1 cellular context compared by ENCODE assay signal in genomic region chr7:10973061-10973941, GRCh38.
TF ChIP-seq lines count a peak whose summit lies in the region.

Gene PHF14 (plus strand): TSS chr7:10973872. CDS start chr7:10974324, 452 bp downstream.

TF ChIP-seq in HepG2, 621 proteins besides CTCF, POLR2A, EP300 and RAD21 (continued from another document and continues in another):
- TF ChIP-seq TRIM22 (IDR thresholded peaks at IDR 0.05) (no peak), ZNF724P (CRISPR knock-in tag; IDR thresholded peaks at IDR 0.05; ENCODE audit: borderline replicate concordance) (no peak), ZNF335 (CRISPR knock-in tag; IDR thresholded peaks at IDR 0.05) (peak; percentile 96), TFAP4 (IDR thresholded peaks at IDR 0.05; ENCODE audit: borderline replicate concordance, low read depth) (no peak), AHR (CRISPR knock-in tag; IDR thresholded peaks at IDR 0.05) (0 out of 2 replicates have a peak, but pooled peaks have one; percentile 51), EEA1 (CRISPR knock-in tag; IDR thresholded peaks at IDR 0.05; ENCODE audit: borderline replicate concordance) (no peak), JARID2 (CRISPR knock-in tag; IDR thresholded peaks at IDR 0.05; ENCODE audit: insufficient replicate concordance) (peak; percentile 46), ATM (IDR thresholded peaks at IDR 0.05; ENCODE audit: borderline replicate concordance) (no peak), ZBTB49 (CRISPR knock-in tag; IDR thresholded peaks at IDR 0.05; ENCODE audit: borderline replicate concordance) (no peak), ZNF629 (CRISPR knock-in tag; conservative IDR thresholded peaks at IDR 0.05) (no peak), ZKSCAN5 (CRISPR knock-in tag; IDR thresholded peaks at IDR 0.05) (peak; percentile 92), EZH2 (conservative IDR thresholded peaks at IDR 0.05; ENCODE audit: low read depth, low read length) (no peak), FOXK2 (IDR thresholded peaks at IDR 0.05) (0 out of 2 replicates have a peak, but pooled peaks have one; percentile 47), KDM6A (CRISPR knock-in tag; IDR thresholded peaks at IDR 0.05; ENCODE audit: low read depth) (0 out of 2 replicates have a peak, but pooled peaks have one; percentile 18), RBFOX2 (IDR thresholded peaks at IDR 0.05; ENCODE audit: low read depth, low read length) (peak; percentile 92), RXRA (CRISPR knock-in tag; IDR thresholded peaks at IDR 0.05) (no peak), HOXA3 (CRISPR knock-in tag; IDR thresholded peaks at IDR 0.05) (no peak), TMF1 (CRISPR knock-in tag; IDR thresholded peaks at IDR 0.05; ENCODE audit: low read depth) (no peak), ZNF530 (CRISPR knock-in tag; IDR thresholded peaks at IDR 0.05; ENCODE audit: low read depth) (peak; percentile 75; the same call in 1 of the 2 replicates), SRSF1 (optimal IDR thresholded peaks at IDR 0.05; ENCODE audit: low read depth, low read length) (no peak), ZNF317 (CRISPR knock-in tag; IDR thresholded peaks at IDR 0.05) (peak; percentile 43; the same call in 1 of the 2 replicates), ZNF678 (CRISPR knock-in tag; IDR thresholded peaks at IDR 0.05) (0 out of 2 replicates have a peak, but pooled peaks have one; percentile 38), ZNF224 (CRISPR knock-in tag; IDR thresholded peaks at IDR 0.05) (peak; percentile 60; the same call in 1 of the 2 replicates), DNMT1 (CRISPR knock-in tag; IDR thresholded peaks at IDR 0.05) (no peak), ZNF83 (CRISPR knock-in tag; IDR thresholded peaks at IDR 0.05; ENCODE audit: borderline replicate concordance) (no peak), PRPF4 (IDR thresholded peaks at IDR 0.05; ENCODE audit: low read depth, low read length, poor library complexity, severe bottlenecking) (no peak), ZFY (CRISPR knock-in tag; IDR thresholded peaks at IDR 0.05) (peak; percentile 71), NR2C2 (CRISPR knock-in tag; IDR thresholded peaks at IDR 0.05; ENCODE audit: borderline replicate concordance) (peak; percentile 95), PHF20 (CRISPR knock-in tag; IDR thresholded peaks at IDR 0.05) (peak; percentile 67), SOX5 (CRISPR knock-in tag; IDR thresholded peaks at IDR 0.05; ENCODE audit: borderline replicate concordance) (peak; percentile 46), RBM39 (IDR thresholded peaks at IDR 0.05; ENCODE audit: low read depth, low read length, poor library complexity, severe bottlenecking) (peak; percentile 35), TARDBP (CRISPR knock-in tag; IDR thresholded peaks at IDR 0.05) (no peak; the same call in 1 of the 2 replicates), ARHGAP35 (CRISPR knock-in tag; IDR thresholded peaks at IDR 0.05; ENCODE audit: borderline replicate concordance) (no peak), SKIL (CRISPR knock-in tag; IDR thresholded peaks at IDR 0.05; ENCODE audit: borderline replicate concordance) (no peak), CEBPB (IDR thresholded peaks at IDR 0.05; ENCODE audit: borderline replicate concordance, low read depth, low read length) (peak; percentile 36; the same call in 1 of the 2 replicates), PHB2 (IDR thresholded peaks at IDR 0.05; ENCODE audit: partially characterized antibody) (no peak), ZSCAN20 (CRISPR knock-in tag; IDR thresholded peaks at IDR 0.05; ENCODE audit: borderline replicate concordance) (no peak), RBM22 (optimal IDR thresholded peaks at IDR 0.05; ENCODE audit: low read length) (peak; percentile 39), ZBTB44 (CRISPR knock-in tag; IDR thresholded peaks at IDR 0.05) (0 out of 2 replicates have a peak, but pooled peaks have one; percentile 35)
- TF ChIP-seq, protein P1, sequence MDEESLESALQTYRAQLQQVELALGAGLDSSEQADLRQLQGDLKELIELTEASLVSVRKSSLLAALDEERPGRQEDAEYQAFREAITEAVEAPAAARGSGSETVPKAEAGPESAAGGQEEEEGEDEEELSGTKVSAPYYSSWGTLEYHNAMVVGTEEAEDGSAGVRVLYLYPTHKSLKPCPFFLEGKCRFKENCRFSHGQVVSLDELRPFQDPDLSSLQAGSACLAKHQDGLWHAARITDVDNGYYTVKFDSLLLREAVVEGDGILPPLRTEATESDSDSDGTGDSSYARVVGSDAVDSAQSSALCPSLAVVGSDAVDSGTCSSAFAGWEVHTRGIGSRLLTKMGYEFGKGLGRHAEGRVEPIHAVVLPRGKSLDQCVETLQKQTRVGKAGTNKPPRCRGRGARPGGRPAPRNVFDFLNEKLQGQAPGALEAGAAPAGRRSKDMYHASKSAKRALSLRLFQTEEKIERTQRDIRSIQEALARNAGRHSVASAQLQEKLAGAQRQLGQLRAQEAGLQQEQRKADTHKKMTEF (CRISPR knock-in tag; IDR thresholded peaks at IDR 0.05): peak; percentile 75; the same call in 1 of the 2 replicates
- TF ChIP-seq, protein P2, sequence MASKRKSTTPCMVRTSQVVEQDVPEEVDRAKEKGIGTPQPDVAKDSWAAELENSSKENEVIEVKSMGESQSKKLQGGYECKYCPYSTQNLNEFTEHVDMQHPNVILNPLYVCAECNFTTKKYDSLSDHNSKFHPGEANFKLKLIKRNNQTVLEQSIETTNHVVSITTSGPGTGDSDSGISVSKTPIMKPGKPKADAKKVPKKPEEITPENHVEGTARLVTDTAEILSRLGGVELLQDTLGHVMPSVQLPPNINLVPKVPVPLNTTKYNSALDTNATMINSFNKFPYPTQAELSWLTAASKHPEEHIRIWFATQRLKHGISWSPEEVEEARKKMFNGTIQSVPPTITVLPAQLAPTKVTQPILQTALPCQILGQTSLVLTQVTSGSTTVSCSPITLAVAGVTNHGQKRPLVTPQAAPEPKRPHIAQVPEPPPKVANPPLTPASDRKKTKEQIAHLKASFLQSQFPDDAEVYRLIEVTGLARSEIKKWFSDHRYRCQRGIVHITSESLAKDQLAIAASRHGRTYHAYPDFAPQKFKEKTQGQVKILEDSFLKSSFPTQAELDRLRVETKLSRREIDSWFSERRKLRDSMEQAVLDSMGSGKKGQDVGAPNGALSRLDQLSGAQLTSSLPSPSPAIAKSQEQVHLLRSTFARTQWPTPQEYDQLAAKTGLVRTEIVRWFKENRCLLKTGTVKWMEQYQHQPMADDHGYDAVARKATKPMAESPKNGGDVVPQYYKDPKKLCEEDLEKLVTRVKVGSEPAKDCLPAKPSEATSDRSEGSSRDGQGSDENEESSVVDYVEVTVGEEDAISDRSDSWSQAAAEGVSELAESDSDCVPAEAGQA (IDR thresholded peaks at IDR 0.05; ENCODE audit: low read depth): no peak
- TF ChIP-seq, protein P2 (CRISPR knock-in tag; IDR thresholded peaks at IDR 0.05; ENCODE audit: borderline replicate concordance): no peak
- TF ChIP-seq, protein P3, sequence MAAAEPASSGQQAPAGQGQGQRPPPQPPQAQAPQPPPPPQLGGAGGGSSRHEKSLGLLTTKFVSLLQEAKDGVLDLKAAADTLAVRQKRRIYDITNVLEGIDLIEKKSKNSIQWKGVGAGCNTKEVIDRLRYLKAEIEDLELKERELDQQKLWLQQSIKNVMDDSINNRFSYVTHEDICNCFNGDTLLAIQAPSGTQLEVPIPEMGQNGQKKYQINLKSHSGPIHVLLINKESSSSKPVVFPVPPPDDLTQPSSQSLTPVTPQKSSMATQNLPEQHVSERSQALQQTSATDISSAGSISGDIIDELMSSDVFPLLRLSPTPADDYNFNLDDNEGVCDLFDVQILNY (CRISPR knock-in tag; conservative IDR thresholded peaks at IDR 0.05): 0 out of 2 replicates have a peak, but pooled peaks have one; percentile 17
- TF ChIP-seq, protein P4, sequence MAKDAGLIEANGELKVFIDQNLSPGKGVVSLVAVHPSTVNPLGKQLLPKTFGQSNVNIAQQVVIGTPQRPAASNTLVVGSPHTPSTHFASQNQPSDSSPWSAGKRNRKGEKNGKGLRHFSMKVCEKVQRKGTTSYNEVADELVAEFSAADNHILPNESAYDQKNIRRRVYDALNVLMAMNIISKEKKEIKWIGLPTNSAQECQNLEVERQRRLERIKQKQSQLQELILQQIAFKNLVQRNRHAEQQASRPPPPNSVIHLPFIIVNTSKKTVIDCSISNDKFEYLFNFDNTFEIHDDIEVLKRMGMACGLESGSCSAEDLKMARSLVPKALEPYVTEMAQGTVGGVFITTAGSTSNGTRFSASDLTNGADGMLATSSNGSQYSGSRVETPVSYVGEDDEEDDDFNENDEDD (CRISPR knock-in tag; IDR thresholded peaks at IDR 0.05; ENCODE audit: borderline replicate concordance): peak; percentile 45; the same call in 1 of the 2 replicates
